15 cellular contexts compared by ENCODE assay signal in the genomic region with DNA sequence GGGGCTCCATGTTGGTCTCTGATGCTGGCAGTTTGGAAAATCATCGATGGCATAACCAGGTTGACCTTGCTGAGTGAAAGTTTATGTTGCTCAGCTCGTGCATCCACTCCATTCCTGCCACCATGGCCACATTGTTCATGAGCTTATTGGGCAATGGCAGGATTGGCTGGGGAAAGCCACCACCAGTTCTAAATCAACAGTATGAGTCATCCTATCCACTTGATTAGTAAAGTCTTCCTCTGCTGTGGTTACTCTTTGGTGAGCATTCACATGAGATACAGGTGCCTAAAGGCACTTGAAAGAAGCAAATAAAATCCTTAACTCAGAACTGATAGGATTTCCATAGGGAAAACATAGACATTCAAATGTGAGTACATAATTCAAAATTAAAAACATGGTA.
A peak's percentile ranks its signal among the peaks of the same experiment; 100 is the strongest.
DNase-seq lines count a peak whose midpoint lies in the region; ATAC-seq and TF ChIP-seq lines count a peak whose summit lies in the region.
"Had no signal": no experiment of that assay in that cellular context is flagged by ENCODE, and none has a peak within 500 bp of the region (broad histone marks: within the 10 kb centered on the region; RNA-seq: fewer than 3 reads in every experiment).

No MANE protein-coding gene starts in this region.

- intact Hi-C loops in left lung (cut with DNase I), result no loop called here

- H3K4me3 ChIP-seq in left lung, result no peak overlapping the region

- H3K27ac ChIP-seq in left lung, result no peak overlapping the region
- H3K27ac ChIP-seq: C4-2B, KMS-11, VCaP had no signal

- no peaks in the 10 kb centered on the region for H3K36me3 ChIP-seq in left lung

- H3K9me3 ChIP-seq in left lung, result no peaks in the 10 kb centered on the region

- H3K4me1 ChIP-seq in left lung, result no peaks in the 10 kb centered on the region

- no peak for TF ChIP-seq CTCF in left lung (IDR thresholded peaks at IDR 0.05)

- no peaks in the 10 kb centered on the region for H3K27me3 ChIP-seq in left lung

- ATAC-seq in GM18858 (IDR thresholded peaks at IDR 0.05; ENCODE audit: unreplicated experiment), result peak; percentile 77
- ATAC-seq in HG02759 (IDR thresholded peaks at IDR 0.05; ENCODE audit: unreplicated experiment), result peak; percentile 56
- ATAC-seq in left lung, result peak; percentile 54
- ATAC-seq: activated CD8-positive, alpha-beta T cell treated with anti-CD3 and anti-CD28 coated beads, Interleukin-2, amount 10 ng/mL, durations not matched to agents 7 days and 5 days had no signal

- DNase-seq in SW480 (ENCODE audit: low spot score) (peak; percentile 78), left lung (no peak), NCI-H2107 treated with DMSO at 0.1 percent for 48 hours (lab: John Stamatoyannopoulos, UW; ENCODE audit: unreplicated experiment) (no peak), cerebellar nuclear complex (lab: John Stamatoyannopoulos, UW) (no peak), KG1 (lab: John Stamatoyannopoulos, UW) (no peak), amniotic stem cell (lab: John Stamatoyannopoulos, UW) (no peak)
- DNase-seq: activated CD8-positive, alpha-beta T cell treated with anti-CD3 and anti-CD28 coated beads, Interleukin-2, amount 10 ng/mL, durations not matched to agents 7 days and 5 days; effector memory CD4-positive, alpha-beta T cell; islet precursor cell; stimulated activated naive CD4-positive, alpha-beta T cell had no signal
